Comparison of ENCODE assay signal across 2 cellular contexts in the genomic region with DNA sequence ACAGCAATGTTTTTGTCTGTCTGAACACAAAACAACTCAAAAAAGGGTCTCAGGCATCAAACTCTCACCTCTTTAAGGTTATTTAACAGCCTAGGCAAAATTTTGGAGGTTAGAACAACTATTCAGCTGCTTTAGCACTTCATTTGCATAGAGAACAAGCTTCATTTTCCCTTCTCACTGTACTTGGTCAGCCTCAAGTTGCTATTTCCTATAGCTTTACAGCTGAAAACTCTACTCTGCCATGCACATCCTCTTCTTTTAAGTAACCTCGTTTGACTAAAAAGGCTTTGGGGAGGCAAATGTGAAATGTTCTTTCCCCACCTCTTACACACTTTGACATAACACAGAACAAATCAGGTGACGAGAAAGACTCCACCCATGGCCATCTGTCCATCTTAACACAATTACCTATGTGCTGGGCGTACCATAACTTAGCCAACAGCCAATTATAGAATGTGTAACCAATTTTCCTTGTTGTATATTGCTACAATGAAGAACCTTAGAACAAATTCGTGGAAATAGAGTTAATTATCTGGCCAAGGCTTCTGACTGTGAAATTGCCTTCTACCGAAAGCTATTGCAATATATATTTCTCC.
TF ChIP-seq lines count a peak whose summit lies in the region.

No MANE protein-coding gene starts in this region.

TF ChIP-seq in SK-N-SH treated with all-trans-retinoic acid at 6 μM for 48 hours, 23 proteins besides CTCF, POLR2A, EP300 and RAD21:
- TF ChIP-seq BACH2 (CRISPR knock-in tag; IDR thresholded peaks at IDR 0.05; ENCODE audit: borderline replicate concordance) (no peak), OSR1 (CRISPR knock-in tag; IDR thresholded peaks at IDR 0.05) (no peak), ZNF8 (CRISPR knock-in tag; IDR thresholded peaks at IDR 0.05) (peak; percentile 86)
- TF ChIP-seq, protein P1, sequence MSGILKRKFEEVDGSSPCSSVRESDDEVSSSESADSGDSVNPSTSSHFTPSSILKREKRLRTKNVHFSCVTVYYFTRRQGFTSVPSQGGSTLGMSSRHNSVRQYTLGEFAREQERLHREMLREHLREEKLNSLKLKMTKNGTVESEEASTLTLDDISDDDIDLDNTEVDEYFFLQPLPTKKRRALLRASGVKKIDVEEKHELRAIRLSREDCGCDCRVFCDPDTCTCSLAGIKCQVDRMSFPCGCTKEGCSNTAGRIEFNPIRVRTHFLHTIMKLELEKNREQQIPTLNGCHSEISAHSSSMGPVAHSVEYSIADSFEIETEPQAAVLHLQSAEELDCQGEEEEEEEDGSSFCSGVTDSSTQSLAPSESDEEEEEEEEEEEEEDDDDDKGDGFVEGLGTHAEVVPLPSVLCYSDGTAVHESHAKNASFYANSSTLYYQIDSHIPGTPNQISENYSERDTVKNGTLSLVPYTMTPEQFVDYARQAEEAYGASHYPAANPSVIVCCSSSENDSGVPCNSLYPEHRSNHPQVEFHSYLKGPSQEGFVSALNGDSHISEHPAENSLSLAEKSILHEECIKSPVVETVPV (CRISPR knock-in tag; IDR thresholded peaks at IDR 0.05): no peak

TF ChIP-seq in SK-N-SH, 30 proteins besides CTCF, POLR2A, EP300 and RAD21:
- TF ChIP-seq FOXJ3 (CRISPR knock-in tag; IDR thresholded peaks at IDR 0.05): no peak
